Comparison of ENCODE assay signal across 13 cellular contexts in genomic region chr17:11264183-11264871, GRCh38.
DNase-seq lines count a peak whose midpoint lies in the region; ATAC-seq, FAIRE-seq and TF ChIP-seq lines count a peak whose summit lies in the region.
"Had no signal": no experiment of that assay in that cellular context is flagged by ENCODE, and none has a peak within 500 bp of the region (broad histone marks: within the 10 kb centered on the region; RNA-seq: fewer than 3 reads in every experiment).

No MANE protein-coding gene starts in this region.

- peak; percentile 14 for TF ChIP-seq CTCF in GM13977 (IDR thresholded peaks at IDR 0.05; ENCODE audit: extremely low read depth, insufficient read depth, missing control alignments)

- ATAC-seq in GM19395 (IDR thresholded peaks at IDR 0.05; ENCODE audit: unreplicated experiment): no peak
- ATAC-seq: left ventricle myocardium superior had no signal

- no peak for FAIRE-seq in RCC 7860 (lab: Jason Lieb, UNC)

- DNase-seq in ACHN (peak; percentile 6), GM13977 (ENCODE audit: low spot score) (no peak), RCC 7860 (ENCODE audit: low spot score) (peak; percentile 17), iPS-NIHi11 (ENCODE audit: low spot score) (peak; percentile 31), AG08396 (ENCODE audit: low spot score) (no peak), NCI-H1436 (lab: John Stamatoyannopoulos, UW) (no peak), NCI-H226 (no peak)
- DNase-seq: activated B cell treated with CpG ODN at 0.5 μM for 24 hours, caudate nucleus, foreskin melanocyte, left ventricle myocardium superior, NCI-H146 had no signal

- in situ Hi-C loops in ACHN (cut with HindIII; ENCODE audit: low pct_ligation_motif_present, low pct_unique_long_range_greater_than_20kb, low sequenced_read_pairs) (no loop called here), GM13977 (cut with MboI; ENCODE audit: low pct_unique_long_range_greater_than_20kb, low sequenced_read_pairs, unreplicated experiment) (no loop called here)

Comparison
In these comparisons a context has a peak if more than half of its experiments do, and no peak if none do; other contexts are left out.
1. DNase-seq: peak in ACHN (single experiment), RCC 7860 (single experiment) and iPS-NIHi11 (single experiment); none in GM13977 (single experiment), AG08396 (single experiment), NCI-H1436 (single experiment) and NCI-H226 (single experiment).